ENCODE assay signal across 16 cellular contexts in genomic region chr1:201724760-201725105, GRCh38.
DNase-seq lines count a peak whose midpoint lies in the region; ATAC-seq and TF ChIP-seq lines count a peak whose summit lies in the region.
"Had no signal": no experiment of that assay in that cellular context is flagged by ENCODE, and none has a peak within 500 bp of the region (broad histone marks: within the 10 kb centered on the region; RNA-seq: fewer than 3 reads in every experiment).

No MANE protein-coding gene starts in this region.

- H3K4me3 ChIP-seq in Peyer's patch = no peak overlapping the region
- no peak overlapping the region for H3K4me3 ChIP-seq in dorsolateral prefrontal cortex
- no peak overlapping the region for H3K4me3 ChIP-seq in mesodermal cell (ENCODE audit: extremely low read depth, insufficient read depth, low read length, poor library complexity, severe bottlenecking)
- H3K4me3 ChIP-seq: SJCRH30 had no signal

- TF ChIP-seq POLR2A in Peyer's patch (IDR thresholded peaks at IDR 0.05) = no peak

- WGBS in mesodermal cell (ENCODE audit: insufficient coverage in 2 of 2), 2 experiments = 66 to 71% methylated on average over 4 to 5 of the region's 5 CpGs

- H3K27ac ChIP-seq in Peyer's patch (peak overlapping the region; percentile 12 to 68 (median 45)), dorsolateral prefrontal cortex (peak overlapping the region in 56 of 59 donors; percentile 26 to 100 (median 98)), mesodermal cell (ENCODE audit: low read depth, low read length, severe bottlenecking) (peak overlapping the region; percentile 66), temporal lobe (ENCODE audit: low read depth, low read length) (peak overlapping the region; percentile 44)
- H3K27ac ChIP-seq: parathyroid adenoma, SJCRH30 had no signal

- H3K9me3 ChIP-seq in Peyer's patch = no peaks in the 10 kb centered on the region
- no peaks in the 10 kb centered on the region for H3K9me3 ChIP-seq in mesodermal cell (ENCODE audit: control insufficient read depth, low read length)
- H3K9me3 ChIP-seq: SJCRH30 had no signal

- H3K36me3 ChIP-seq in Peyer's patch (no peaks in the 10 kb centered on the region), mesodermal cell (ENCODE audit: control insufficient read depth, insufficient read depth, low read length) (peaks cover 6% of the 10 kb centered on the region)

- DNase-seq in Peyer's patch (no peak), dorsolateral prefrontal cortex (peak in 1 of 10 donors; percentile 22), SHP77 treated with DMSO at 0.1 percent for 48 hours (lab: John Stamatoyannopoulos, UW) (no peak), NCI-H1930 (lab: John Stamatoyannopoulos, UW) (no peak)
- DNase-seq: activated T-cell treated with anti-CD3 and anti-CD28 coated beads, Interleukin-2, amount 50 U/mL, for 4 hours; aorta; NCI-H510A; SJCRH30; stimulated activated CD4-positive, alpha-beta T cell treated with anti-CD3 and anti-CD28 coated beads, Interleukin-4, amount 100 ng/mL, for 1 hour; stimulated activated naive CD4-positive, alpha-beta T cell treated with Interleukin-2 at 50 U/mL for 16 hours had no signal

- peaks cover 0 to 29% (median 0%) of the 10 kb centered on the region in 4 donors for H3K4me1 ChIP-seq in Peyer's patch
- peaks cover 61% of the 10 kb centered on the region for H3K4me1 ChIP-seq in mesodermal cell (ENCODE audit: control insufficient read depth, insufficient read depth, low read length, poor library complexity, severe bottlenecking)
- H3K4me1 ChIP-seq: parathyroid adenoma had no signal

- TF ChIP-seq CTCF in Peyer's patch (IDR thresholded peaks at IDR 0.05) (no peak), dorsolateral prefrontal cortex (IDR thresholded peaks at IDR 0.05 in 54 of 56, conservative IDR thresholded peaks at IDR 0.05 in 2 of 56; ENCODE audit: low read depth in 1 of 56, partially characterized antibody in 56 of 56) (no peak)

- no peaks in the 10 kb centered on the region for H3K27me3 ChIP-seq in Peyer's patch
- H3K27me3 ChIP-seq in dorsolateral prefrontal cortex = no peaks in the 10 kb centered on the region
- H3K27me3 ChIP-seq: SJCRH30 had no signal

- intact Hi-C loops in dorsolateral prefrontal cortex (cut with DNase I) = no loop called here

- no peak for ATAC-seq in HG03108 (IDR thresholded peaks at IDR 0.05; ENCODE audit: unreplicated experiment)
- ATAC-seq in GM19351 (IDR thresholded peaks at IDR 0.05; ENCODE audit: unreplicated experiment) = no peak
- ATAC-seq: activated CD4-positive, CD25-positive, alpha-beta regulatory T cell treated with anti-CD3 and anti-CD28 coated beads, Interleukin-2, amount 50 U/mL, for 24 hours; activated T-cell treated with anti-CD3 and anti-CD28 coated beads, Interleukin-2, amount 50 U/mL, for 4 hours had no signal

Comparison
In these comparisons a context has a peak if more than half of its experiments do, and no peak if none do; other contexts are left out.
1. H3K27ac ChIP-seq: peak in every context shown above with its lines; median percentile 98 in dorsolateral prefrontal cortex; 66 in mesodermal cell; 45 in Peyer's patch; 44 in temporal lobe.